8 cellular contexts compared by ENCODE assay signal in the genomic region with DNA sequence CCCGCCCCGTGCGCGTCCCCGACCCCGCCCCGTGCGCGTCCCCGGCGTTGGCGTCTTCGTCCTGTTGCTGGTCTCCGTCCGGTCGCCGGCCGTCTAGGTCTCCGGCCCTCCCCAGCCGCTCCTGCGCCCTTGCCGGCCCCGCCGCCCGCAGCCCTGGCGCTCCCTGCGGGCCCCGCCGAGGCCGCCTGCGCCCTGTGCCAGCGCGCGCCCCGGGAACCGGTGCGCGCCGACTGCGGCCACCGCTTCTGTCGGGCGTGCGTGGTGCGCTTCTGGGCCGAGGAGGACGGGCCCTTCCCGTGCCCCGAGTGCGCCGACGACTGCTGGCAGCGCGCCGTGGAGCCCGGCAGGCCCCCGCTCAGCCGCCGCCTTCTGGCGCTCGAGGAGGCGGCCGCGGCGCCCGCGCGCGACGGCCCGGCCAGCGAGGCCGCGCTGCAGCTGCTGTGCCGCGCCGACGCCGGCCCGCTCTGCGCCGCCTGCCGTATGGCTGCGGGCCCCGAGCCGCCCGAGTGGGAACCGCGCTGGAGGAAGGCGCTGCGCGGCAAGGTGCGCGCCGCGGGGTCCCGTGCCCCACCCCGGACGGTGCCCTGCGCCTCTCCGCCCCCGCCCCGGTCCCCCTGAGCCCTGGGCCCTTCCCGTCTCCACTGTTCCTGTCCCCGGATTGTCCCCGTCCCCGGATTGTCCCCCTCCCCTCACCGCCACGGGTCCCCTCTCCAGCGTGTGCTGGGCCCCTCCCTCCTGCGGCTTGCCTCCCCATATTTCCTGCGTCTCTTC. TPM values are rescaled to one million over a fixed set of nuclear protein-coding genes. Genes with fewer than 3 reads are reported as not detected.
DNase-seq lines count a peak whose midpoint lies in the region; ATAC-seq, FAIRE-seq and TF ChIP-seq lines count a peak whose summit lies in the region.

A gene (plus strand): TSS at position 47 of the 771 bp plus-strand sequence.

- H4K20me1 ChIP-seq in SU-DHL-6 (ENCODE audit: low read depth, low read length), result no peaks in the 10 kb centered on the region

- DNase-seq in AG09309 (ENCODE audit: low read depth) (no peak), bronchial epithelial cell (ENCODE audit: low read depth) (no peak), kidney tubule cell (ENCODE audit: low spot score) (peak; percentile 7), EL (no peak)
- peak; percentile 35 for DNase-seq in stimulated activated CD4-positive, alpha-beta T cell treated with anti-CD3 and anti-CD28 coated beads, Interleukin-1b, Interleukin-23, amount 100 ng/mL, for 48 hours

- H3K4me2 ChIP-seq in SU-DHL-6 (ENCODE audit: low read depth, low read length, poor library complexity, severe bottlenecking), result peak within 1 kb of the TSS; percentile 69

- H2AFZ ChIP-seq in SU-DHL-6 (ENCODE audit: low read depth, low read length, severe bottlenecking), result peak within 1 kb of the TSS; percentile 95

- peak within 1 kb of the TSS; percentile 87 for H3K9ac ChIP-seq in SU-DHL-6 (ENCODE audit: low read length)

- H3K79me2 ChIP-seq in SU-DHL-6 (ENCODE audit: insufficient read depth, low read length), result peaks cover 11% of the 10 kb centered on the region; the same call in 1 of the 2 replicates

- H3K27me3 ChIP-seq in SU-DHL-6 (ENCODE audit: low read length) (no peaks in the 10 kb centered on the region), bronchial epithelial cell (ENCODE audit: control insufficient read depth, insufficient read depth, low read length) (no peaks in the 10 kb centered on the region)

- no peak for TF ChIP-seq CTCF in AG09309 (IDR thresholded peaks at IDR 0.05; ENCODE audit: control insufficient read depth, insufficient read depth, low read depth, low read length, missing control alignments)
- TF ChIP-seq CTCF in SU-DHL-6 (IDR thresholded peaks at IDR 0.05; ENCODE audit: insufficient read depth, low read length, poor library complexity, severe bottlenecking), result no peak
- no peak for TF ChIP-seq CTCF in bronchial epithelial cell (IDR thresholded peaks at IDR 0.05; ENCODE audit: insufficient read depth, low read length, severe bottlenecking)

- no peaks in the 10 kb centered on the region for H3K9me2 ChIP-seq in SU-DHL-6 (replicated peaks; ENCODE audit: insufficient read depth, low read length)

- FAIRE-seq in bronchial epithelial cell (lab: Jason Lieb, UNC), result no peak

- ATAC-seq in GM19025 (IDR thresholded peaks at IDR 0.05; ENCODE audit: low read depth, unreplicated experiment), result peak; percentile 68
- peak; percentile 67 for ATAC-seq in HG03135 (IDR thresholded peaks at IDR 0.05; ENCODE audit: unreplicated experiment)

- no peaks in the 10 kb centered on the region for H3F3A ChIP-seq in SU-DHL-6 (ENCODE audit: insufficient read depth)

- H3K4me3 ChIP-seq in AG09309 (ENCODE audit: control insufficient read depth, low read depth, low read length) (peak within 1 kb of the TSS; percentile 82), SU-DHL-6 (ENCODE audit: insufficient read depth, low read length, poor library complexity, severe bottlenecking) (peak within 1 kb of the TSS; percentile 89), bronchial epithelial cell (ENCODE audit: low read depth, low read length) (peak within 1 kb of the TSS; percentile 87)

- H3K27ac ChIP-seq in SU-DHL-6 (ENCODE audit: low read depth, low read length), result peak within 1 kb of the TSS; percentile 73

- no peaks in the 10 kb centered on the region for H3K9me3 ChIP-seq in SU-DHL-6 (ENCODE audit: insufficient read depth, low read length)

- H3K36me3 ChIP-seq in SU-DHL-6 (ENCODE audit: low read length) (no peaks in the 10 kb centered on the region), bronchial epithelial cell (ENCODE audit: control insufficient read depth, insufficient read depth, low read length) (peaks cover 15% of the 10 kb centered on the region)

RNA-seq across cellular contexts. Expression of the gene that starts here (rescaled TPM):
- 147 and 179 TPM in 2 replicates for total RNA-seq in bronchial epithelial cell

Comparison
In these comparisons a context has a peak if more than half of its experiments do, and no peak if none do; other contexts are left out.
1. DNase-seq: peak in kidney tubule cell (single experiment) and stimulated activated CD4-positive, alpha-beta T cell treated with anti-CD3 and anti-CD28 coated beads, Interleukin-1b, Interleukin-23, amount 100 ng/mL, for 48 hours (single experiment); none in AG09309 (single experiment), bronchial epithelial cell (single experiment) and EL (single experiment).
2. Peak in every context shown above with its lines, with median percentiles within 50 percentile points of each other: H3K4me3 ChIP-seq.